ENCODE assay signal across 31 cellular contexts in genomic region chr3:197475514-197475913, GRCh38.
"Had no signal": no experiment of that assay in that cellular context is flagged by ENCODE, and none has a peak within 500 bp of the region (broad histone marks: within the 10 kb centered on the region; RNA-seq: fewer than 3 reads in every experiment).

No MANE protein-coding gene starts in this region.

- H3K4me1 Mint-ChIP-seq: activated naive CD8-positive, alpha-beta T cell treated with anti-CD3 and anti-CD28 coated beads, Interleukin-2, amount 50 U/mL, for 24 hours; central memory CD8-positive, alpha-beta T cell had no signal

- H3K36me3 Mint-ChIP-seq: activated naive CD4-positive, alpha-beta T cell treated with anti-CD3 and anti-CD28 coated beads, Interleukin-2, amount 50 U/mL, for 72 hours; WTC11 had no signal

- H3K27ac ChIP-seq: ascending aorta, body of pancreas, Peyer's patch, SJSA1 had no signal

- H3K4me3 Mint-ChIP-seq: activated CD8-positive, alpha-beta T cell treated with anti-CD3 and anti-CD28 coated beads, Interleukin-2, amount 10 ng/mL, durations not matched to agents 7 days and 5 days; activated naive CD8-positive, alpha-beta T cell treated with anti-CD3 and anti-CD28 coated beads, Interleukin-2, amount 50 U/mL, for 24 hours; central memory CD8-positive, alpha-beta T cell; WTC11 had no signal

- ATAC-seq: activated CD8-positive, alpha-beta T cell treated with anti-CD3 and anti-CD28 coated beads, Interleukin-2, amount 10 ng/mL, durations not matched to agents 7 days and 5 days; activated naive CD4-positive, alpha-beta T cell treated with anti-CD3 and anti-CD28 coated beads, Interleukin-2, amount 50 U/mL, for 72 hours; activated naive CD8-positive, alpha-beta T cell treated with anti-CD3 and anti-CD28 coated beads, Interleukin-2, amount 50 U/mL, for 24 hours; body of pancreas; SK-N-SH treated with all-trans-retinoic acid at 6 μM for 48 hours; WTC11 had no signal

- H3K36me3 ChIP-seq: ascending aorta, MG63, Peyer's patch, SJSA1 had no signal

- H3K4me3 ChIP-seq: ascending aorta, body of pancreas, MG63, Peyer's patch, SJSA1 had no signal

- FAIRE-seq: bronchial epithelial cell had no signal

- H3K27me3 ChIP-seq: ascending aorta, body of pancreas, MG63, Peyer's patch, SJSA1 had no signal

- H3K9me3 ChIP-seq: ascending aorta, body of pancreas, MG63, Peyer's patch, SJSA1 had no signal

- H3K9me3 Mint-ChIP-seq: activated naive CD4-positive, alpha-beta T cell treated with anti-CD3 and anti-CD28 coated beads, Interleukin-2, amount 50 U/mL, for 72 hours; activated naive CD8-positive, alpha-beta T cell treated with anti-CD3 and anti-CD28 coated beads, Interleukin-2, amount 50 U/mL, for 24 hours; central memory CD8-positive, alpha-beta T cell had no signal

- H3K4me1 ChIP-seq: ascending aorta, Peyer's patch had no signal

- DNase-seq: activated CD4-positive, alpha-beta T cell treated with anti-CD3 and anti-CD28 coated beads for 48 hours; activated CD4-positive, alpha-beta T cell treated with anti-CD3 and anti-CD28 coated beads, Interleukin-2, amount 50 U/mL, for 4 hours; activated CD4-positive, CD25-positive, alpha-beta regulatory T cell treated with anti-CD3 and anti-CD28 coated beads, Interleukin-2, amount 50 U/mL, for 72 hours; activated CD8-positive, alpha-beta memory T cell treated with anti-CD3 and anti-CD28 coated beads, Interleukin-2, amount 50 U/mL, for 48 hours; activated CD8-positive, alpha-beta T cell treated with anti-CD3 and anti-CD28 coated beads, Interleukin-2, amount 10 ng/mL, durations not matched to agents 7 days and 5 days; activated naive CD4-positive, alpha-beta T cell treated with Interleukin-2 at 50 U/mL for 16 hours; activated naive CD8-positive, alpha-beta T cell treated with anti-CD3 and anti-CD28 coated beads, Interleukin-2, amount 50 U/mL, for 24 hours; activated T-cell treated with anti-CD3 and anti-CD28 coated beads, Interleukin-2, amount 50 U/mL, for 1 hour; amniotic stem cell; body of pancreas; MG63; MV-4-11; NCI-H1092 treated with DMSO at 0.1 percent for 48 hours; NCI-H1417 treated with DMSO at 0.1 percent for 48 hours; NCI-H1694; NCI-H2029; NCI-H2107; NCI-H2227 treated with DMSO at 0.1 percent for 48 hours; NCI-H446 treated with DMSO at 0.1 percent for 48 hours; NCI-H524 treated with DMSO at 0.1 percent for 48 hours; NCI-H774; Peyer's patch; SHP77; SW 1271 had no signal

- H3K27ac Mint-ChIP-seq: activated CD8-positive, alpha-beta T cell treated with anti-CD3 and anti-CD28 coated beads, Interleukin-2, amount 10 ng/mL, durations not matched to agents 7 days and 5 days; activated naive CD8-positive, alpha-beta T cell treated with anti-CD3 and anti-CD28 coated beads, Interleukin-2, amount 50 U/mL, for 24 hours; WTC11 had no signal
